1 cellular context compared by ENCODE assay signal in the genomic region with DNA sequence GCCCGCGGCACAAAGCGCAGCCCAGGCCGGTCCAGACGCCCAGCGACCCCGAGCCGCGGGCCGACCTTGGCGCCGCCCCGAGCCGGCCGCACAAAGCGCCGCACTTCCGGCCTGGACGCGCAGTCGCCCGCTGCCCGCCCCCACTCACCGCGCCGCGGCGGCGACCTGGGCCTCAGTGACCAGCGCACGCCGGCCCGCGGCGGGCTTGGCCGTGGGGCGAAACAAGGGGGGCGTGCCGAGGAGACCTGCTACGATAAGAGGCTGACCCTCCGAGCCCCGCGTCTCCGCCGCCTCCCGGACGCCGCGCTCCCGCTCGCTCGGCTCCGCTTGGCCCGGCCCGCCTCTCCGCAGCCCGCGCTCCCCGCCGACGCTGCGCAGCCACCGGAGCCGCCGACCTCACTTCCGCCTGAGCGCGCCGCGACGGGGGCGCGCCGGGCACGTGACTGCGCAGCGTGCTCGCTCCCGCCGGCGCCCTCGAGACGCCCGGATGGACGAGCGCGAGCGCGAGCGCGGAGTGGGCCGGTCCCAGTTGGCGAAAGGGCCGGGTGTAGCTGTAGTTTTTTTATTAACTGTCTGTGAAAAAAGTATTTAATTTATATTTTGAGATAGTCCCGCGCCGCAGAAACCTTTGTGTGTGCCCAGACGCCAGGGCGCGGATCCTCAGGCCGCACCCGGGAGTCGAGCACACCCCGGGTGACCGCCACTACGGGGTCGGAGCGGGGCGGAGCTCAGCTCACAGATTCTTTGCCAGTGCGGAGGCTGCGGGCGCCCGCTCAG.
TF ChIP-seq lines count a peak whose summit lies in the region.

A gene with protein sequence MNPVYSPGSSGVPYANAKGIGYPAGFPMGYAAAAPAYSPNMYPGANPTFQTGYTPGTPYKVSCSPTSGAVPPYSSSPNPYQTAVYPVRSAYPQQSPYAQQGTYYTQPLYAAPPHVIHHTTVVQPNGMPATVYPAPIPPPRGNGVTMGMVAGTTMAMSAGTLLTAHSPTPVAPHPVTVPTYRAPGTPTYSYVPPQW (minus strand): TSS at position 395 of the 777 bp plus-strand sequence. CDS start 10,814 bp downstream, outside the sequence.

TF ChIP-seq in K562, 482 proteins besides CTCF, POLR2A, EP300 and RAD21 (continued from another document and continues in another):
- TF ChIP-seq, protein P1, sequence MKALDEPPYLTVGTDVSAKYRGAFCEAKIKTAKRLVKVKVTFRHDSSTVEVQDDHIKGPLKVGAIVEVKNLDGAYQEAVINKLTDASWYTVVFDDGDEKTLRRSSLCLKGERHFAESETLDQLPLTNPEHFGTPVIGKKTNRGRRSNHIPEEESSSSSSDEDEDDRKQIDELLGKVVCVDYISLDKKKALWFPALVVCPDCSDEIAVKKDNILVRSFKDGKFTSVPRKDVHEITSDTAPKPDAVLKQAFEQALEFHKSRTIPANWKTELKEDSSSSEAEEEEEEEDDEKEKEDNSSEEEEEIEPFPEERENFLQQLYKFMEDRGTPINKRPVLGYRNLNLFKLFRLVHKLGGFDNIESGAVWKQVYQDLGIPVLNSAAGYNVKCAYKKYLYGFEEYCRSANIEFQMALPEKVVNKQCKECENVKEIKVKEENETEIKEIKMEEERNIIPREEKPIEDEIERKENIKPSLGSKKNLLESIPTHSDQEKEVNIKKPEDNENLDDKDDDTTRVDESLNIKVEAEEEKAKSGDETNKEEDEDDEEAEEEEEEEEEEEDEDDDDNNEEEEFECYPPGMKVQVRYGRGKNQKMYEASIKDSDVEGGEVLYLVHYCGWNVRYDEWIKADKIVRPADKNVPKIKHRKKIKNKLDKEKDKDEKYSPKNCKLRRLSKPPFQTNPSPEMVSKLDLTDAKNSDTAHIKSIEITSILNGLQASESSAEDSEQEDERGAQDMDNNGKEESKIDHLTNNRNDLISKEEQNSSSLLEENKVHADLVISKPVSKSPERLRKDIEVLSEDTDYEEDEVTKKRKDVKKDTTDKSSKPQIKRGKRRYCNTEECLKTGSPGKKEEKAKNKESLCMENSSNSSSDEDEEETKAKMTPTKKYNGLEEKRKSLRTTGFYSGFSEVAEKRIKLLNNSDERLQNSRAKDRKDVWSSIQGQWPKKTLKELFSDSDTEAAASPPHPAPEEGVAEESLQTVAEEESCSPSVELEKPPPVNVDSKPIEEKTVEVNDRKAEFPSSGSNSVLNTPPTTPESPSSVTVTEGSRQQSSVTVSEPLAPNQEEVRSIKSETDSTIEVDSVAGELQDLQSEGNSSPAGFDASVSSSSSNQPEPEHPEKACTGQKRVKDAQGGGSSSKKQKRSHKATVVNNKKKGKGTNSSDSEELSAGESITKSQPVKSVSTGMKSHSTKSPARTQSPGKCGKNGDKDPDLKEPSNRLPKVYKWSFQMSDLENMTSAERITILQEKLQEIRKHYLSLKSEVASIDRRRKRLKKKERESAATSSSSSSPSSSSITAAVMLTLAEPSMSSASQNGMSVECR (CRISPR knock-in tag; IDR thresholded peaks at IDR 0.05) = peak; percentile 75; the same call in 1 of the 2 replicates
- peak; percentile 8 for TF ChIP-seq TAF9B (IDR thresholded peaks at IDR 0.05; ENCODE audit: partially characterized antibody)
- no peak for TF ChIP-seq ELF4 (CRISPR knock-in tag; IDR thresholded peaks at IDR 0.05)
- TF ChIP-seq MAFG (tag; conservative IDR thresholded peaks at IDR 0.05) = no peak
- TF ChIP-seq PHF8 (IDR thresholded peaks at IDR 0.05; ENCODE audit: borderline replicate concordance, low read length) = peak; percentile 96
- TF ChIP-seq, protein P2, sequence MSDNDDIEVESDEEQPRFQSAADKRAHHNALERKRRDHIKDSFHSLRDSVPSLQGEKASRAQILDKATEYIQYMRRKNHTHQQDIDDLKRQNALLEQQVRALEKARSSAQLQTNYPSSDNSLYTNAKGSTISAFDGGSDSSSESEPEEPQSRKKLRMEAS (CRISPR knock-in tag; IDR thresholded peaks at IDR 0.05) = no peak
- 0 out of 2 replicates have a peak, but pooled peaks have one; percentile 24 for TF ChIP-seq NR1H2 (CRISPR knock-in tag; IDR thresholded peaks at IDR 0.05)
- TF ChIP-seq, protein P3, sequence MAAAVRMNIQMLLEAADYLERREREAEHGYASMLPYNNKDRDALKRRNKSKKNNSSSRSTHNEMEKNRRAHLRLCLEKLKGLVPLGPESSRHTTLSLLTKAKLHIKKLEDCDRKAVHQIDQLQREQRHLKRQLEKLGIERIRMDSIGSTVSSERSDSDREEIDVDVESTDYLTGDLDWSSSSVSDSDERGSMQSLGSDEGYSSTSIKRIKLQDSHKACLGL (CRISPR knock-in tag; IDR thresholded peaks at IDR 0.05; ENCODE audit: borderline replicate concordance, poor library complexity, severe bottlenecking) = no peak
- TF ChIP-seq, protein P4, sequence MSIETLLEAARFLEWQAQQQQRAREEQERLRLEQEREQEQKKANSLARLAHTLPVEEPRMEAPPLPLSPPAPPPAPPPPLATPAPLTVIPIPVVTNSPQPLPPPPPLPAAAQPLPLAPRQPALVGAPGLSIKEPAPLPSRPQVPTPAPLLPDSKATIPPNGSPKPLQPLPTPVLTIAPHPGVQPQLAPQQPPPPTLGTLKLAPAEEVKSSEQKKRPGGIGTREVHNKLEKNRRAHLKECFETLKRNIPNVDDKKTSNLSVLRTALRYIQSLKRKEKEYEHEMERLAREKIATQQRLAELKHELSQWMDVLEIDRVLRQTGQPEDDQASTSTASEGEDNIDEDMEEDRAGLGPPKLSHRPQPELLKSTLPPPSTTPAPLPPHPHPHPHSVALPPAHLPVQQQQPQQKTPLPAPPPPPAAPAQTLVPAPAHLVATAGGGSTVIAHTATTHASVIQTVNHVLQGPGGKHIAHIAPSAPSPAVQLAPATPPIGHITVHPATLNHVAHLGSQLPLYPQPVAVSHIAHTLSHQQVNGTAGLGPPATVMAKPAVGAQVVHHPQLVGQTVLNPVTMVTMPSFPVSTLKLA (conservative IDR thresholded peaks at IDR 0.05) = peak in 1 of 2 experiments; percentile 55; a peak in 2 of 4 replicates
- TF ChIP-seq, protein P5, sequence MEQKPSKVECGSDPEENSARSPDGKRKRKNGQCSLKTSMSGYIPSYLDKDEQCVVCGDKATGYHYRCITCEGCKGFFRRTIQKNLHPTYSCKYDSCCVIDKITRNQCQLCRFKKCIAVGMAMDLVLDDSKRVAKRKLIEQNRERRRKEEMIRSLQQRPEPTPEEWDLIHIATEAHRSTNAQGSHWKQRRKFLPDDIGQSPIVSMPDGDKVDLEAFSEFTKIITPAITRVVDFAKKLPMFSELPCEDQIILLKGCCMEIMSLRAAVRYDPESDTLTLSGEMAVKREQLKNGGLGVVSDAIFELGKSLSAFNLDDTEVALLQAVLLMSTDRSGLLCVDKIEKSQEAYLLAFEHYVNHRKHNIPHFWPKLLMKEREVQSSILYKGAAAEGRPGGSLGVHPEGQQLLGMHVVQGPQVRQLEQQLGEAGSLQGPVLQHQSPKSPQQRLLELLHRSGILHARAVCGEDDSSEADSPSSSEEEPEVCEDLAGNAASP (IDR thresholded peaks at IDR 0.05) = no peak
- no peak for TF ChIP-seq TRIM24 (IDR thresholded peaks at IDR 0.05)
- TF ChIP-seq, protein P6, sequence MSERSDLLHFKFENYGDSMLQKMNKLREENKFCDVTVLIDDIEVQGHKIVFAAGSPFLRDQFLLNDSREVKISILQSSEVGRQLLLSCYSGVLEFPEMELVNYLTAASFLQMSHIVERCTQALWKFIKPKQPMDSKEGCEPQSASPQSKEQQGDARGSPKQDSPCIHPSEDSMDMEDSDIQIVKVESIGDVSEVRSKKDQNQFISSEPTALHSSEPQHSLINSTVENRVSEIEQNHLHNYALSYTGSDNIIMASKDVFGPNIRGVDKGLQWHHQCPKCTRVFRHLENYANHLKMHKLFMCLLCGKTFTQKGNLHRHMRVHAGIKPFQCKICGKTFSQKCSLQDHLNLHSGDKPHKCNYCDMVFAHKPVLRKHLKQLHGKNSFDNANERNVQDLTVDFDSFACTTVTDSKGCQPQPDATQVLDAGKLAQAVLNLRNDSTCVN (CRISPR knock-in tag; IDR thresholded peaks at IDR 0.05) = no peak
- TF ChIP-seq ZNF507 (tag; conservative IDR thresholded peaks at IDR 0.05) = no peak
- no peak for TF ChIP-seq NR2C1 (IDR thresholded peaks at IDR 0.05)
- no peak for TF ChIP-seq NR2C1 (tag; IDR thresholded peaks at IDR 0.05)
- TF ChIP-seq GTF2A2 (tag; IDR thresholded peaks at IDR 0.05) = no peak
- TF ChIP-seq, protein P7, sequence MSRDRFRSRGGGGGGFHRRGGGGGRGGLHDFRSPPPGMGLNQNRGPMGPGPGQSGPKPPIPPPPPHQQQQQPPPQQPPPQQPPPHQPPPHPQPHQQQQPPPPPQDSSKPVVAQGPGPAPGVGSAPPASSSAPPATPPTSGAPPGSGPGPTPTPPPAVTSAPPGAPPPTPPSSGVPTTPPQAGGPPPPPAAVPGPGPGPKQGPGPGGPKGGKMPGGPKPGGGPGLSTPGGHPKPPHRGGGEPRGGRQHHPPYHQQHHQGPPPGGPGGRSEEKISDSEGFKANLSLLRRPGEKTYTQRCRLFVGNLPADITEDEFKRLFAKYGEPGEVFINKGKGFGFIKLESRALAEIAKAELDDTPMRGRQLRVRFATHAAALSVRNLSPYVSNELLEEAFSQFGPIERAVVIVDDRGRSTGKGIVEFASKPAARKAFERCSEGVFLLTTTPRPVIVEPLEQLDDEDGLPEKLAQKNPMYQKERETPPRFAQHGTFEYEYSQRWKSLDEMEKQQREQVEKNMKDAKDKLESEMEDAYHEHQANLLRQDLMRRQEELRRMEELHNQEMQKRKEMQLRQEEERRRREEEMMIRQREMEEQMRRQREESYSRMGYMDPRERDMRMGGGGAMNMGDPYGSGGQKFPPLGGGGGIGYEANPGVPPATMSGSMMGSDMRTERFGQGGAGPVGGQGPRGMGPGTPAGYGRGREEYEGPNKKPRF (IDR thresholded peaks at IDR 0.05; ENCODE audit: low read depth, low read length) = no peak
- TF ChIP-seq MECOM (CRISPR knock-in tag; IDR thresholded peaks at IDR 0.05) = no peak
- no peak for TF ChIP-seq RCOR1 (IDR thresholded peaks at IDR 0.05; ENCODE audit: borderline replicate concordance in 1 of 2, low read depth in 2 of 2, low read length in 2 of 2)
- no peak for TF ChIP-seq ZNF165 (CRISPR knock-in tag; IDR thresholded peaks at IDR 0.05; ENCODE audit: borderline replicate concordance)
- TF ChIP-seq, protein P8, sequence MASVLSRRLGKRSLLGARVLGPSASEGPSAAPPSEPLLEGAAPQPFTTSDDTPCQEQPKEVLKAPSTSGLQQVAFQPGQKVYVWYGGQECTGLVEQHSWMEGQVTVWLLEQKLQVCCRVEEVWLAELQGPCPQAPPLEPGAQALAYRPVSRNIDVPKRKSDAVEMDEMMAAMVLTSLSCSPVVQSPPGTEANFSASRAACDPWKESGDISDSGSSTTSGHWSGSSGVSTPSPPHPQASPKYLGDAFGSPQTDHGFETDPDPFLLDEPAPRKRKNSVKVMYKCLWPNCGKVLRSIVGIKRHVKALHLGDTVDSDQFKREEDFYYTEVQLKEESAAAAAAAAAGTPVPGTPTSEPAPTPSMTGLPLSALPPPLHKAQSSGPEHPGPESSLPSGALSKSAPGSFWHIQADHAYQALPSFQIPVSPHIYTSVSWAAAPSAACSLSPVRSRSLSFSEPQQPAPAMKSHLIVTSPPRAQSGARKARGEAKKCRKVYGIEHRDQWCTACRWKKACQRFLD (CRISPR knock-in tag; IDR thresholded peaks at IDR 0.05) = peak; percentile 76
- TF ChIP-seq, protein P9, sequence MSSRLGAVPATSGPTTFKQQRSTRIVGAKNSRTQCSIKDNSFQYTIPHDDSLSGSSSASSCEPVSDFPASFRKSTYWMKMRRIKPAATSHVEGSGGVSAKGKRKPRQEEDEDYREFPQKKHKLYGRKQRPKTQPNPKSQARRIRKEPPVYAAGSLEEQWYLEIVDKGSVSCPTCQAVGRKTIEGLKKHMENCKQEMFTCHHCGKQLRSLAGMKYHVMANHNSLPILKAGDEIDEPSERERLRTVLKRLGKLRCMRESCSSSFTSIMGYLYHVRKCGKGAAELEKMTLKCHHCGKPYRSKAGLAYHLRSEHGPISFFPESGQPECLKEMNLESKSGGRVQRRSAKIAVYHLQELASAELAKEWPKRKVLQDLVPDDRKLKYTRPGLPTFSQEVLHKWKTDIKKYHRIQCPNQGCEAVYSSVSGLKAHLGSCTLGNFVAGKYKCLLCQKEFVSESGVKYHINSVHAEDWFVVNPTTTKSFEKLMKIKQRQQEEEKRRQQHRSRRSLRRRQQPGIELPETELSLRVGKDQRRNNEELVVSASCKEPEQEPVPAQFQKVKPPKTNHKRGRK (tag; IDR thresholded peaks at IDR 0.05) = no peak
- TF ChIP-seq, protein P10, sequence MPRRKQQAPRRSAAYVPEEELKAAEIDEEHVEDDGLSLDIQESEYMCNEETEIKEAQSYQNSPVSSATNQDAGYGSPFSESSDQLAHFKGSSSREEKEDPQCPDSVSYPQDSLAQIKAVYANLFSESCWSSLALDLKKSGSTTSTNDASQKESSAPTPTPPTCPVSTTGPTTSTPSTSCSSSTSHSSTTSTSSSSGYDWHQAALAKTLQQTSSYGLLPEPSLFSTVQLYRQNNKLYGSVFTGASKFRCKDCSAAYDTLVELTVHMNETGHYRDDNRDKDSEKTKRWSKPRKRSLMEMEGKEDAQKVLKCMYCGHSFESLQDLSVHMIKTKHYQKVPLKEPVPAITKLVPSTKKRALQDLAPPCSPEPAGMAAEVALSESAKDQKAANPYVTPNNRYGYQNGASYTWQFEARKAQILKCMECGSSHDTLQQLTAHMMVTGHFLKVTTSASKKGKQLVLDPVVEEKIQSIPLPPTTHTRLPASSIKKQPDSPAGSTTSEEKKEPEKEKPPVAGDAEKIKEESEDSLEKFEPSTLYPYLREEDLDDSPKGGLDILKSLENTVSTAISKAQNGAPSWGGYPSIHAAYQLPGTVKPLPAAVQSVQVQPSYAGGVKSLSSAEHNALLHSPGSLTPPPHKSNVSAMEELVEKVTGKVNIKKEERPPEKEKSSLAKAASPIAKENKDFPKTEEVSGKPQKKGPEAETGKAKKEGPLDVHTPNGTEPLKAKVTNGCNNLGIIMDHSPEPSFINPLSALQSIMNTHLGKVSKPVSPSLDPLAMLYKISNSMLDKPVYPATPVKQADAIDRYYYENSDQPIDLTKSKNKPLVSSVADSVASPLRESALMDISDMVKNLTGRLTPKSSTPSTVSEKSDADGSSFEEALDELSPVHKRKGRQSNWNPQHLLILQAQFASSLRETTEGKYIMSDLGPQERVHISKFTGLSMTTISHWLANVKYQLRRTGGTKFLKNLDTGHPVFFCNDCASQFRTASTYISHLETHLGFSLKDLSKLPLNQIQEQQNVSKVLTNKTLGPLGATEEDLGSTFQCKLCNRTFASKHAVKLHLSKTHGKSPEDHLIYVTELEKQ (CRISPR knock-in tag; IDR thresholded peaks at IDR 0.05) = no peak
- TF ChIP-seq, protein P11, sequence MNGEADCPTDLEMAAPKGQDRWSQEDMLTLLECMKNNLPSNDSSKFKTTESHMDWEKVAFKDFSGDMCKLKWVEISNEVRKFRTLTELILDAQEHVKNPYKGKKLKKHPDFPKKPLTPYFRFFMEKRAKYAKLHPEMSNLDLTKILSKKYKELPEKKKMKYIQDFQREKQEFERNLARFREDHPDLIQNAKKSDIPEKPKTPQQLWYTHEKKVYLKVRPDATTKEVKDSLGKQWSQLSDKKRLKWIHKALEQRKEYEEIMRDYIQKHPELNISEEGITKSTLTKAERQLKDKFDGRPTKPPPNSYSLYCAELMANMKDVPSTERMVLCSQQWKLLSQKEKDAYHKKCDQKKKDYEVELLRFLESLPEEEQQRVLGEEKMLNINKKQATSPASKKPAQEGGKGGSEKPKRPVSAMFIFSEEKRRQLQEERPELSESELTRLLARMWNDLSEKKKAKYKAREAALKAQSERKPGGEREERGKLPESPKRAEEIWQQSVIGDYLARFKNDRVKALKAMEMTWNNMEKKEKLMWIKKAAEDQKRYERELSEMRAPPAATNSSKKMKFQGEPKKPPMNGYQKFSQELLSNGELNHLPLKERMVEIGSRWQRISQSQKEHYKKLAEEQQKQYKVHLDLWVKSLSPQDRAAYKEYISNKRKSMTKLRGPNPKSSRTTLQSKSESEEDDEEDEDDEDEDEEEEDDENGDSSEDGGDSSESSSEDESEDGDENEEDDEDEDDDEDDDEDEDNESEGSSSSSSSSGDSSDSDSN (IDR thresholded peaks at IDR 0.05; ENCODE audit: borderline replicate concordance in 1 of 2, low read depth in 2 of 2, low read length in 2 of 2) = peak; percentile 30 to 86; a peak in 3 of 4 replicates
